In genomic region chr2:108491848-108492247, GRCh38 we compare ENCODE assay signal across 9 cellular contexts.
"Had no signal": no experiment of that assay in that cellular context is flagged by ENCODE, and none has a peak within 500 bp of the region (broad histone marks: within the 10 kb centered on the region; RNA-seq: fewer than 3 reads in every experiment).

No MANE protein-coding gene starts in this region.

- ATAC-seq: upper lobe of right lung had no signal

- H3K9me3 Mint-ChIP-seq: nephron; stimulated activated naive CD8-positive, alpha-beta T cell treated with anti-CD3 and anti-CD28 coated beads, Interleukin-15, Interleukin-2, amounts not matched to agents 100 ng/mL and 50 ng/mL, for 24 hours had no signal

- H3K4me3 ChIP-seq: sigmoid colon, upper lobe of right lung had no signal

- H3K27ac Mint-ChIP-seq: nephron; stimulated activated naive CD8-positive, alpha-beta T cell treated with anti-CD3 and anti-CD28 coated beads, Interleukin-15, Interleukin-2, amounts not matched to agents 100 ng/mL and 50 ng/mL, for 24 hours had no signal

- H3K9me3 ChIP-seq: sigmoid colon, upper lobe of right lung had no signal

- H3K4me1 ChIP-seq: foreskin keratinocyte, sigmoid colon, upper lobe of right lung had no signal

- H3K4me1 Mint-ChIP-seq: nephron had no signal

- H3K27me3 Mint-ChIP-seq: stimulated activated naive CD8-positive, alpha-beta T cell treated with anti-CD3 and anti-CD28 coated beads, Interleukin-15, Interleukin-2, amounts not matched to agents 100 ng/mL and 50 ng/mL, for 24 hours had no signal

- H3K27me3 ChIP-seq: foreskin keratinocyte, sigmoid colon, upper lobe of right lung had no signal

- H3K27ac ChIP-seq: foreskin keratinocyte, sigmoid colon, upper lobe of right lung had no signal

- DNase-seq: activated T-cell treated with anti-CD3 and anti-CD28 coated beads, Interleukin-2, amount 50 U/mL, for 1 hour; amygdala; sigmoid colon; stimulated activated CD4-positive, alpha-beta T cell treated with anti-CD3 and anti-CD28 coated beads, Interleukin-4, amount 100 ng/mL, for 1 hour; stimulated activated CD8-positive, alpha-beta memory T cell treated with anti-CD3 and anti-CD28 coated beads, Interleukin-4, amount 100 ng/mL, for 48 hours; upper lobe of right lung had no signal

- H3K4me3 Mint-ChIP-seq: nephron; stimulated activated naive CD8-positive, alpha-beta T cell treated with anti-CD3 and anti-CD28 coated beads, Interleukin-15, Interleukin-2, amounts not matched to agents 100 ng/mL and 50 ng/mL, for 24 hours had no signal
